32 cellular contexts compared by ENCODE assay signal in genomic region chr15:87582169-87582568, GRCh38.
DNase-seq lines count a peak whose midpoint lies in the region; ATAC-seq and TF ChIP-seq lines count a peak whose summit lies in the region.
"Had no signal": no experiment of that assay in that cellular context is flagged by ENCODE, and none has a peak within 500 bp of the region (broad histone marks: within the 10 kb centered on the region; RNA-seq: fewer than 3 reads in every experiment).

No MANE protein-coding gene starts in this region.

- H3K36me3 ChIP-seq in endodermal cell (ENCODE audit: control insufficient read depth, insufficient read depth, low read length) = no peaks in the 10 kb centered on the region
- H3K36me3 ChIP-seq: BLaER1 treated with 17β-estradiol and CSF1 and Interleukin-3, amounts not matched to agents 10 nM and 100 nM; esophagus muscularis mucosa; heart right ventricle; lower lobe of right lung; Peyer's patch; sigmoid colon; transverse colon had no signal

- no peak for ATAC-seq in left lobe of liver
- no peak for ATAC-seq in GM21825 (IDR thresholded peaks at IDR 0.05; ENCODE audit: unreplicated experiment)
- ATAC-seq: activated CD4-positive, CD25-positive, alpha-beta regulatory T cell treated with anti-CD3 and anti-CD28 coated beads, Interleukin-2, amount 50 U/mL, for 24 hours; heart right ventricle; lower lobe of right lung; mucosa of descending colon; natural killer cell treated with Interleukin-12 subunit alpha and Interleukin-12 subunit beta and Interleukin-15 and Interleukin-18, amount 100 ng/mL, for 72 hours; psoas muscle; T-cell had no signal

- no peaks in the 10 kb centered on the region for H3K4me1 Mint-ChIP-seq in endodermal cell
- no peaks in the 10 kb centered on the region for H3K4me1 Mint-ChIP-seq in activated T-helper 1 cell treated with anti-CD3 and anti-CD28 coated beads, Interleukin-12 subunit alpha, Interleukin-12 subunit beta, Interleukin-2, Interleukin-4 antibody, amounts not matched to agents 30 ng/mL and 10 ng/mL and 1 ng/mL, durations not matched to agents 14 hours and 24 hours and 36 hours (ENCODE audit: low read depth)
- H3K4me1 Mint-ChIP-seq: T-cell had no signal

- no peaks in the 10 kb centered on the region for H3K9me3 Mint-ChIP-seq in endodermal cell
- H3K9me3 Mint-ChIP-seq in activated T-helper 1 cell treated with anti-CD3 and anti-CD28 coated beads, Interleukin-12 subunit alpha, Interleukin-12 subunit beta, Interleukin-2, Interleukin-4 antibody, amounts not matched to agents 30 ng/mL and 10 ng/mL and 1 ng/mL, durations not matched to agents 14 hours and 24 hours and 36 hours = no peaks in the 10 kb centered on the region
- H3K9me3 Mint-ChIP-seq: T-cell had no signal

- H3K36me3 Mint-ChIP-seq in endodermal cell (ENCODE audit: low read depth) = no peaks in the 10 kb centered on the region
- no peaks in the 10 kb centered on the region for H3K36me3 Mint-ChIP-seq in activated T-helper 1 cell treated with anti-CD3 and anti-CD28 coated beads, Interleukin-12 subunit alpha, Interleukin-12 subunit beta, Interleukin-2, Interleukin-4 antibody, amounts not matched to agents 30 ng/mL and 10 ng/mL and 1 ng/mL, durations not matched to agents 14 hours and 24 hours and 36 hours (ENCODE audit: low read depth)
- H3K36me3 Mint-ChIP-seq: natural killer cell treated with Interleukin-12 subunit alpha and Interleukin-12 subunit beta and Interleukin-15 and Interleukin-18, amount 100 ng/mL, for 72 hours; T-cell had no signal

- no peaks in the 10 kb centered on the region for H3K9me3 ChIP-seq in endodermal cell (ENCODE audit: control insufficient read depth, low read length)
- H3K9me3 ChIP-seq: BLaER1 treated with 17β-estradiol and CSF1 and Interleukin-3, amounts not matched to agents 10 nM and 100 nM; esophagus muscularis mucosa; heart right ventricle; lower lobe of right lung; mucosa of descending colon; Peyer's patch; psoas muscle; sigmoid colon; transverse colon had no signal

- H3K4me3 ChIP-seq in GM12865 (ENCODE audit: low read depth, low read length) (no peak overlapping the region), endodermal cell (ENCODE audit: low read length) (no peak overlapping the region)
- H3K4me3 ChIP-seq: BLaER1 treated with 17β-estradiol and CSF1 and Interleukin-3, amounts not matched to agents 10 nM and 100 nM; esophagus muscularis mucosa; heart right ventricle; lower lobe of right lung; mucosa of descending colon; Peyer's patch; psoas muscle; sigmoid colon; transverse colon had no signal

- DNase-seq in GM12865 (ENCODE audit: low read depth) (peak; percentile 3), HT1080 (ENCODE audit: low read depth) (peak; percentile 6), RPMI8226 (peak; percentile 38), endodermal cell (peak; percentile 55), left lobe of liver (ENCODE audit: low spot score) (no peak)
- DNase-seq in activated T-helper 1 cell treated with anti-CD3 and anti-CD28 coated beads, Interleukin-12 subunit alpha, Interleukin-12 subunit beta, Interleukin-2, Interleukin-4 antibody, amounts not matched to agents 30 ng/mL and 10 ng/mL and 1 ng/mL, durations not matched to agents 14 hours and 24 hours and 36 hours (ENCODE audit: low spot score) = no peak
- DNase-seq: activated CD4-positive, alpha-beta T cell treated with anti-CD3 and anti-CD28 coated beads, Interleukin-2, amount 50 U/mL, for 48 hours; activated naive CD4-positive, alpha-beta T cell treated with Interleukin-2 at 50 U/mL for 16 hours; activated T-cell treated with anti-CD3 and anti-CD28 coated beads, Interleukin-2, amount 50 U/mL, for 48 hours; caudate nucleus; dermis blood vessel endothelial cell; DMS79; heart right ventricle; kidney; lower lobe of right lung; mucosa of descending colon; NCI-H146; NCI-H2107; NCI-H345; NCI-H69; Peyer's patch; psoas muscle; SIG-M5; sigmoid colon; stimulated activated CD4-positive, alpha-beta T cell treated with anti-CD3 and anti-CD28 coated beads, Interleukin-4, amount 100 ng/mL, for 1 hour; T-cell; transverse colon had no signal

- intact Hi-C loops in activated T-helper 1 cell treated with anti-CD3 and anti-CD28 coated beads, Interleukin-12 subunit alpha, Interleukin-12 subunit beta, Interleukin-2, Interleukin-4 antibody, amounts not matched to agents 30 ng/mL and 10 ng/mL and 1 ng/mL, durations not matched to agents 14 hours and 24 hours and 36 hours (cut with micrococcal nuclease) = no loop called here

- no peaks in the 10 kb centered on the region for H3K27me3 Mint-ChIP-seq in endodermal cell (ENCODE audit: insufficient read depth)
- no peaks in the 10 kb centered on the region for H3K27me3 Mint-ChIP-seq in activated T-helper 1 cell treated with anti-CD3 and anti-CD28 coated beads, Interleukin-12 subunit alpha, Interleukin-12 subunit beta, Interleukin-2, Interleukin-4 antibody, amounts not matched to agents 30 ng/mL and 10 ng/mL and 1 ng/mL, durations not matched to agents 14 hours and 24 hours and 36 hours (ENCODE audit: insufficient read depth)
- H3K27me3 Mint-ChIP-seq: T-cell had no signal

- no peak overlapping the region for H3K4me3 Mint-ChIP-seq in endodermal cell
- H3K4me3 Mint-ChIP-seq in activated T-helper 1 cell treated with anti-CD3 and anti-CD28 coated beads, Interleukin-12 subunit alpha, Interleukin-12 subunit beta, Interleukin-2, Interleukin-4 antibody, amounts not matched to agents 30 ng/mL and 10 ng/mL and 1 ng/mL, durations not matched to agents 14 hours and 24 hours and 36 hours = no peak overlapping the region
- H3K4me3 Mint-ChIP-seq: natural killer cell treated with Interleukin-12 subunit alpha and Interleukin-12 subunit beta and Interleukin-15 and Interleukin-18, amount 100 ng/mL, for 72 hours; T-cell had no signal

- no peak overlapping the region for H3K27ac ChIP-seq in endodermal cell (ENCODE audit: low read depth, low read length)
- H3K27ac ChIP-seq: BLaER1 treated with 17β-estradiol and CSF1 and Interleukin-3, amounts not matched to agents 10 nM and 100 nM; esophagus muscularis mucosa; heart right ventricle; lower lobe of right lung; Peyer's patch; psoas muscle; sigmoid colon; transverse colon had no signal

- H3K27ac Mint-ChIP-seq in endodermal cell = no peak overlapping the region
- no peak overlapping the region for H3K27ac Mint-ChIP-seq in activated T-helper 1 cell treated with anti-CD3 and anti-CD28 coated beads, Interleukin-12 subunit alpha, Interleukin-12 subunit beta, Interleukin-2, Interleukin-4 antibody, amounts not matched to agents 30 ng/mL and 10 ng/mL and 1 ng/mL, durations not matched to agents 14 hours and 24 hours and 36 hours
- H3K27ac Mint-ChIP-seq: natural killer cell treated with Interleukin-12 subunit alpha and Interleukin-12 subunit beta and Interleukin-15 and Interleukin-18, amount 100 ng/mL, for 72 hours; T-cell had no signal

- H3K4me1 ChIP-seq in endodermal cell (ENCODE audit: control insufficient read depth, insufficient read depth, low read length) = no peaks in the 10 kb centered on the region
- H3K4me1 ChIP-seq: BLaER1 treated with 17β-estradiol and CSF1 and Interleukin-3, amounts not matched to agents 10 nM and 100 nM; esophagus muscularis mucosa; heart right ventricle; lower lobe of right lung; Peyer's patch; psoas muscle; sigmoid colon; transverse colon had no signal

- TF ChIP-seq CTCF in GM12865 (IDR thresholded peaks at IDR 0.05; ENCODE audit: insufficient read depth, low read depth, low read length, missing control alignments) = no peak
- TF ChIP-seq CTCF in endodermal cell (conservative IDR thresholded peaks at IDR 0.05) = no peak

- H3K27me3 ChIP-seq in endodermal cell (ENCODE audit: control insufficient read depth, insufficient read depth, low read length, poor library complexity, severe bottlenecking) = no peaks in the 10 kb centered on the region
- H3K27me3 ChIP-seq: BLaER1 treated with 17β-estradiol and CSF1 and Interleukin-3, amounts not matched to agents 10 nM and 100 nM; esophagus muscularis mucosa; heart right ventricle; Peyer's patch; sigmoid colon; transverse colon had no signal

- WGBS in endodermal cell (ENCODE audit: insufficient coverage in 1 of 2, insufficient read length in 1 of 2), 2 experiments = 80 to 81% methylated on average over 2 to 3 of the region's 3 CpGs

- no peak overlapping the region for H3K9ac ChIP-seq in endodermal cell (ENCODE audit: extremely low read depth, low read length, poor library complexity, severe bottlenecking)
- H3K9ac ChIP-seq: BLaER1 treated with 17β-estradiol and CSF1 and Interleukin-3, amounts not matched to agents 10 nM and 100 nM had no signal

Comparison
In these comparisons a context has a peak if more than half of its experiments do, and no peak if none do; other contexts are left out.
1. DNase-seq: peak in GM12865 (single experiment), HT1080 (single experiment), RPMI8226 (single experiment) and endodermal cell (single experiment); none in activated T-helper 1 cell treated with anti-CD3 and anti-CD28 coated beads, Interleukin-12 subunit alpha, Interleukin-12 subunit beta, Interleukin-2, Interleukin-4 antibody, amounts not matched to agents 30 ng/mL and 10 ng/mL and 1 ng/mL, durations not matched to agents 14 hours and 24 hours and 36 hours (single experiment) and left lobe of liver (single experiment).